Comparison of ENCODE assay signal across 1 cellular context in genomic region chr1:1352784-1353388, GRCh38.
A peak's percentile ranks its signal among the peaks of the same experiment; 100 is the strongest.
TF ChIP-seq lines count a peak whose summit lies in the region.

No MANE protein-coding gene starts in this region.

TF ChIP-seq in K562, 482 proteins besides CTCF, POLR2A, EP300 and RAD21:
- TF ChIP-seq KDM5B (IDR thresholded peaks at IDR 0.05; ENCODE audit: insufficient replicate concordance, low read depth, low read length) (peak; percentile 9), POLR2AphosphoS2 (IDR thresholded peaks at IDR 0.05; ENCODE audit: low read length) (peak; percentile 73; the same call in 1 of the 2 replicates)
- TF ChIP-seq, protein P1, sequence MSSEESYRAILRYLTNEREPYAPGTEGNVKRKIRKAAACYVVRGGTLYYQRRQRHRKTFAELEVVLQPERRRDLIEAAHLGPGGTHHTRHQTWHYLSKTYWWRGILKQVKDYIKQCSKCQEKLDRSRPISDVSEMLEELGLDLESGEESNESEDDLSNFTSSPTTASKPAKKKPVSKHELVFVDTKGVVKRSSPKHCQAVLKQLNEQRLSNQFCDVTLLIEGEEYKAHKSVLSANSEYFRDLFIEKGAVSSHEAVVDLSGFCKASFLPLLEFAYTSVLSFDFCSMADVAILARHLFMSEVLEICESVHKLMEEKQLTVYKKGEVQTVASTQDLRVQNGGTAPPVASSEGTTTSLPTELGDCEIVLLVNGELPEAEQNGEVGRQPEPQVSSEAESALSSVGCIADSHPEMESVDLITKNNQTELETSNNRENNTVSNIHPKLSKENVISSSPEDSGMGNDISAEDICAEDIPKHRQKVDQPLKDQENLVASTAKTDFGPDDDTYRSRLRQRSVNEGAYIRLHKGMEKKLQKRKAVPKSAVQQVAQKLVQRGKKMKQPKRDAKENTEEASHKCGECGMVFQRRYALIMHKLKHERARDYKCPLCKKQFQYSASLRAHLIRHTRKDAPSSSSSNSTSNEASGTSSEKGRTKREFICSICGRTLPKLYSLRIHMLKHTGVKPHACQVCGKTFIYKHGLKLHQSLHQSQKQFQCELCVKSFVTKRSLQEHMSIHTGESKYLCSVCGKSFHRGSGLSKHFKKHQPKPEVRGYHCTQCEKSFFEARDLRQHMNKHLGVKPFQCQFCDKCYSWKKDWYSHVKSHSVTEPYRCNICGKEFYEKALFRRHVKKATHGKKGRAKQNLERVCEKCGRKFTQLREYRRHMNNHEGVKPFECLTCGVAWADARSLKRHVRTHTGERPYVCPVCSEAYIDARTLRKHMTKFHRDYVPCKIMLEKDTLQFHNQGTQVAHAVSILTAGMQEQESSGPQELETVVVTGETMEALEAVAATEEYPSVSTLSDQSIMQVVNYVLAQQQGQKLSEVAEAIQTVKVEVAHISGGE (CRISPR knock-in tag; IDR thresholded peaks at IDR 0.05): no peak
